8 cellular contexts compared by ENCODE assay signal in the genomic region with DNA sequence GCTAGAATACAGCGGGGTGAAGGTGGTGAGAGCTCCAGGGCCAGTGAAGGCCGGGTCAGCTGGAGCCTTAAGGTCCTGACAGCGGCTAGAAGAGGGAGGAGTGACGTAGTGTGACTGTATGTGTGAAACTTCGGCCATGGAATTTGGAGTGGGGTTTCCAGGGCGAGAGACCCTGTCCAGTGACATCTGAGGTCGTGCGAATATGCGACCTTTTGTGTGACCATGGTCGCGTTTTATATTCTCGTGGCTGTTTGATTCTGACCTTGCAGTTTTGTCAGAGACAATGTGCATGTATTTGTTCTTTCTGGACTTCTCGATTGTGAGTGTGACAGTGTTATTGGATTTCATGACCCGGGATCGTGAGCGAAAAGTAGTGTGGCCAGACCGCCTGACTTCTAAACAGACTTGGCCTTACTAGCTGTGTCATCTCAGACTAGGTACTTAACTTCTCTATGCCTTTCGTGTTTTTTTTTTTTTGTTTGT. TPM values are rescaled to one million over a fixed set of nuclear protein-coding genes. Genes with fewer than 3 reads are reported as not detected.
DNase-seq lines count a peak whose midpoint lies in the region; ATAC-seq and TF ChIP-seq lines count a peak whose summit lies in the region.

No MANE protein-coding gene starts in this region.

- no peak overlapping the region for H3K9ac ChIP-seq in HUES48 (ENCODE audit: low read depth, low read length)
- no peak overlapping the region for H3K9ac ChIP-seq in iPS-15b (ENCODE audit: low read depth, low read length)

- peak overlapping the region; percentile 93 for H3K27ac Mint-ChIP-seq in activated T-helper 1 cell treated with anti-CD3 and anti-CD28 coated beads, Interleukin-12 subunit alpha, Interleukin-12 subunit beta, Interleukin-2, Interleukin-4 antibody, amounts not matched to agents 30 ng/mL and 10 ng/mL and 1 ng/mL, durations not matched to agents 14 hours and 24 hours and 36 hours

- H3K36me3 ChIP-seq in HUES48 (ENCODE audit: control insufficient read depth, insufficient read depth, low read length) (peaks cover 25% of the 10 kb centered on the region), iPS-15b (ENCODE audit: control insufficient read depth, insufficient read depth, low read length) (no peaks in the 10 kb centered on the region), spleen (peaks cover 3 to 48% (median 28%) of the 10 kb centered on the region in 6 donors)

- H3K9me3 ChIP-seq in HUES48 (ENCODE audit: control insufficient read depth, insufficient read depth, low read length) (peaks cover 6% of the 10 kb centered on the region), iPS-15b (ENCODE audit: control insufficient read depth, insufficient read depth, low read length) (no peaks in the 10 kb centered on the region), spleen (peaks cover under 1 to 54% (median 28%) of the 10 kb centered on the region in 8 donors)

- no peak for DNase-seq in activated T-helper 1 cell treated with anti-CD3 and anti-CD28 coated beads, Interleukin-12 subunit alpha, Interleukin-12 subunit beta, Interleukin-2, Interleukin-4 antibody, amounts not matched to agents 30 ng/mL and 10 ng/mL and 1 ng/mL, durations not matched to agents 14 hours and 24 hours and 36 hours (ENCODE audit: low spot score)
- no peak for DNase-seq in spleen
- no peak for DNase-seq in OCI-M2 (lab: John Stamatoyannopoulos, UW; ENCODE audit: unreplicated experiment)
- DNase-seq in NCI-H446 treated with DMSO at 0.1 percent for 48 hours (lab: John Stamatoyannopoulos, UW): no peak
- DNase-seq in AML-193 (lab: John Stamatoyannopoulos, UW): no peak

- peaks cover 24% of the 10 kb centered on the region for H3K9me3 Mint-ChIP-seq in activated T-helper 1 cell treated with anti-CD3 and anti-CD28 coated beads, Interleukin-12 subunit alpha, Interleukin-12 subunit beta, Interleukin-2, Interleukin-4 antibody, amounts not matched to agents 30 ng/mL and 10 ng/mL and 1 ng/mL, durations not matched to agents 14 hours and 24 hours and 36 hours

- 46 to 53% (median 51%) methylated on average over 18 of the region's 18 CpGs for WGBS in spleen, 5 donors

- TF ChIP-seq CTCF in spleen (IDR thresholded peaks at IDR 0.05 in 8 of 11, conservative IDR thresholded peaks at IDR 0.05 in 3 of 11): no peak

- H3K4me1 Mint-ChIP-seq in activated T-helper 1 cell treated with anti-CD3 and anti-CD28 coated beads, Interleukin-12 subunit alpha, Interleukin-12 subunit beta, Interleukin-2, Interleukin-4 antibody, amounts not matched to agents 30 ng/mL and 10 ng/mL and 1 ng/mL, durations not matched to agents 14 hours and 24 hours and 36 hours (ENCODE audit: low read depth): peaks cover 27% of the 10 kb centered on the region

- intact Hi-C loops in activated T-helper 1 cell treated with anti-CD3 and anti-CD28 coated beads, Interleukin-12 subunit alpha, Interleukin-12 subunit beta, Interleukin-2, Interleukin-4 antibody, amounts not matched to agents 30 ng/mL and 10 ng/mL and 1 ng/mL, durations not matched to agents 14 hours and 24 hours and 36 hours (cut with micrococcal nuclease): loop anchor here (1.0 to 10.0 kb wide), 15 partner anchors 40 to 1353 kb away; a partner anchor contains a TSS
- intact Hi-C loops in spleen (cut with DNase I; ENCODE audit: low total_unique reads): no loop called here

- peak overlapping the region; percentile 92 for H3K4me3 Mint-ChIP-seq in activated T-helper 1 cell treated with anti-CD3 and anti-CD28 coated beads, Interleukin-12 subunit alpha, Interleukin-12 subunit beta, Interleukin-2, Interleukin-4 antibody, amounts not matched to agents 30 ng/mL and 10 ng/mL and 1 ng/mL, durations not matched to agents 14 hours and 24 hours and 36 hours

- no peak for TF ChIP-seq POLR2A in spleen (IDR thresholded peaks at IDR 0.05)

- H3K27ac ChIP-seq in HUES48 (ENCODE audit: low read depth, low read length) (no peak overlapping the region), spleen (peak overlapping the region; percentile 90 to 98 (median 94))

- no peak for ATAC-seq in HG03175 (IDR thresholded peaks at IDR 0.05; ENCODE audit: unreplicated experiment)

- H3K4me3 ChIP-seq in HUES48 (ENCODE audit: low read depth, low read length) (peak overlapping the region; percentile 96), iPS-15b (ENCODE audit: low read depth, low read length) (peak overlapping the region; percentile 98), spleen (peak overlapping the region; percentile 82 to 97 (median 90))

- H3K36me3 Mint-ChIP-seq in activated T-helper 1 cell treated with anti-CD3 and anti-CD28 coated beads, Interleukin-12 subunit alpha, Interleukin-12 subunit beta, Interleukin-2, Interleukin-4 antibody, amounts not matched to agents 30 ng/mL and 10 ng/mL and 1 ng/mL, durations not matched to agents 14 hours and 24 hours and 36 hours (ENCODE audit: low read depth): peaks cover 24% of the 10 kb centered on the region

- H3K27me3 ChIP-seq in HUES48 (ENCODE audit: control insufficient read depth, insufficient read depth, low read length) (no peaks in the 10 kb centered on the region), iPS-15b (ENCODE audit: control insufficient read depth, insufficient read depth, low read length) (no peaks in the 10 kb centered on the region), spleen (replicated peaks in 1 of 7) (no peaks in the 10 kb centered on the region)

- H3K27me3 Mint-ChIP-seq in activated T-helper 1 cell treated with anti-CD3 and anti-CD28 coated beads, Interleukin-12 subunit alpha, Interleukin-12 subunit beta, Interleukin-2, Interleukin-4 antibody, amounts not matched to agents 30 ng/mL and 10 ng/mL and 1 ng/mL, durations not matched to agents 14 hours and 24 hours and 36 hours (ENCODE audit: insufficient read depth): no peaks in the 10 kb centered on the region

- H3K4me1 ChIP-seq in HUES48 (ENCODE audit: control insufficient read depth, insufficient read depth, low read length): no peaks in the 10 kb centered on the region
- H3K4me1 ChIP-seq in iPS-15b (ENCODE audit: control insufficient read depth, insufficient read depth, low read length): no peaks in the 10 kb centered on the region
- H3K4me1 ChIP-seq in spleen: peaks cover 12 to 49% (median 35%) of the 10 kb centered on the region in 6 donors

RNA-seq across cellular contexts. Expression of a gene that starts 0.4 kb away (rescaled TPM):
- 2.7 and 3.7 TPM in 2 replicates for total RNA-seq in activated T-helper 1 cell treated with anti-CD3 and anti-CD28 coated beads, Interleukin-12 subunit alpha, Interleukin-12 subunit beta, Interleukin-2, Interleukin-4 antibody, amounts not matched to agents 30 ng/mL and 10 ng/mL and 1 ng/mL, durations not matched to agents 14 hours and 24 hours and 36 hours
- total RNA-seq in spleen: 1 to 10 TPM; 5.4 to 7.8 (median 7.0) TPM
- 1 to 10 TPM; 2.7 to 2.9 (median 2.8) TPM for polyA plus RNA-seq in spleen

RNA-seq across cellular contexts. Expression of a gene that starts 1.5 kb away (rescaled TPM):
- total RNA-seq in activated T-helper 1 cell treated with anti-CD3 and anti-CD28 coated beads, Interleukin-12 subunit alpha, Interleukin-12 subunit beta, Interleukin-2, Interleukin-4 antibody, amounts not matched to agents 30 ng/mL and 10 ng/mL and 1 ng/mL, durations not matched to agents 14 hours and 24 hours and 36 hours: 2.1 and 2.8 TPM in 2 replicates
- 10 to 100 TPM in 2 of 7 donors, 1 to 10 TPM in 5; 4.4 to 14.7 (median 8.3) TPM for total RNA-seq in spleen
- 1 to 10 TPM; 1.3 to 1.6 (median 1.6) TPM for polyA plus RNA-seq in spleen

RNA-seq across cellular contexts. Expression of a gene that starts 39.1 kb away (rescaled TPM):
- total RNA-seq in activated T-helper 1 cell treated with anti-CD3 and anti-CD28 coated beads, Interleukin-12 subunit alpha, Interleukin-12 subunit beta, Interleukin-2, Interleukin-4 antibody, amounts not matched to agents 30 ng/mL and 10 ng/mL and 1 ng/mL, durations not matched to agents 14 hours and 24 hours and 36 hours: 0.39 and 0.44 TPM in 2 replicates
- total RNA-seq in spleen: 1 to 10 TPM; 4.4 to 8.5 (median 7.6) TPM
- 1 to 10 TPM; 2.2 to 2.3 (median 2.3) TPM for polyA plus RNA-seq in spleen
